29 cellular contexts compared by ENCODE assay signal in the genomic region with DNA sequence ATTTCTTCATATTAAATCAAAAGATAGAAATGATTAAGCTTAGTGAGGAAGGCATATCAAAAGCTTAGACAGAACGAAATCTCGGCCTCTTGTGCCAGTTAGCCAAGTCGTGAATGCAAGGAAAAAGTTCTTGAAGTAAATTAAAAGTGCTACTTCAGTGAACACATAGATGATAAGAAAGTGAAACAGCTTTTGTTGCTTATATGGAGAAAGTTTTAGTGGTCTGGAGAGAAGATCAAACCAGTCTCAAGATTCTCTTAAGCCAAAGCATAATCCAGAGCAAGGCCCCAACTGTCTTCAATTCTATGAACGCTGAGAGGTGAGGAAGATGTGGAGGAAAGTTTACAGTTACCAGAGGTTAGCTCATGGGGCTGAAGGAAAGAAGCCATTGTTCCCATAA.
"Had no signal": no experiment of that assay in that cellular context is flagged by ENCODE, and none has a peak within 500 bp of the region (broad histone marks: within the 10 kb centered on the region; RNA-seq: fewer than 3 reads in every experiment).

No MANE protein-coding gene starts in this region.

- H3K36me3 Mint-ChIP-seq: naive thymus-derived CD8-positive, alpha-beta T cell; natural killer cell treated with Interleukin-12 subunit alpha and Interleukin-12 subunit beta and Interleukin-15 and Interleukin-18, amount 100 ng/mL, for 72 hours; stimulated activated effector memory CD8-positive, alpha-beta T cell treated with anti-CD3 and anti-CD28 coated beads, Interleukin-12 subunit alpha, Interleukin-12 subunit beta, amount 100 ng/mL, for 72 hours had no signal

- DNase-seq: naive thymus-derived CD8-positive, alpha-beta T cell; occipital lobe; ovary; posterior cingulate gyrus; psoas muscle; right cardiac atrium; right lobe of liver; sigmoid colon; small intestine; stimulated activated CD4-positive, alpha-beta T cell treated with anti-CD3 and anti-CD28 coated beads, Interleukin-15, amount 100 ng/mL, for 24 hours; stimulated activated CD4-positive, alpha-beta T cell treated with anti-CD3 and anti-CD28 coated beads, Interleukin-2, amount 100 ng/mL, for 24 hours; stimulated activated CD4-positive, alpha-beta T cell treated with anti-CD3 and anti-CD28 coated beads, Interleukin-2, amount 100 ng/mL, for 48 hours; stimulated activated CD4-positive, alpha-beta T cell treated with anti-CD3 and anti-CD28 coated beads, Interleukin-4, amount 100 ng/mL, for 24 hours; stimulated activated naive CD4-positive, alpha-beta T cell; stimulated activated naive CD8-positive, alpha-beta T cell treated with anti-CD3 and anti-CD28 coated beads, Interleukin-15, amount 100 ng/mL, for 72 hours; stimulated activated naive CD8-positive, alpha-beta T cell treated with anti-CD3 and anti-CD28 coated beads, Interleukin-15, Interleukin-2, amounts not matched to agents 100 U/mL and 50 U/mL, for 24 hours; substantia nigra; testis; tibial artery; transverse colon; upper lobe of right lung; uterus had no signal

- H3K27me3 ChIP-seq: neural progenitor cell, ovary, right lobe of liver, sigmoid colon, suprapubic skin, testis, tibial artery, transverse colon, upper lobe of right lung, uterus had no signal

- H3K36me3 ChIP-seq: neural progenitor cell, ovary, right lobe of liver, sigmoid colon, suprapubic skin, tibial artery, transverse colon, upper lobe of right lung, uterus had no signal

- H3K9me3 ChIP-seq: ovary, psoas muscle, right lobe of liver, sigmoid colon, suprapubic skin, testis, tibial artery, transverse colon, upper lobe of right lung, uterus had no signal

- H3K27ac Mint-ChIP-seq: naive thymus-derived CD8-positive, alpha-beta T cell; natural killer cell treated with Interleukin-12 subunit alpha and Interleukin-12 subunit beta and Interleukin-15 and Interleukin-18, amount 100 ng/mL, for 72 hours; neural progenitor cell; progenitor cell of endocrine pancreas; stimulated activated effector memory CD8-positive, alpha-beta T cell treated with anti-CD3 and anti-CD28 coated beads, Interleukin-12 subunit alpha, Interleukin-12 subunit beta, amount 100 ng/mL, for 72 hours; stimulated activated naive CD8-positive, alpha-beta T cell treated with anti-CD3 and anti-CD28 coated beads, Interleukin-15, amount 100 ng/mL, for 72 hours; type B pancreatic cell had no signal

- ATAC-seq: naive thymus-derived CD8-positive, alpha-beta T cell; natural killer cell treated with Interleukin-12 subunit alpha and Interleukin-12 subunit beta and Interleukin-15 and Interleukin-18, amount 100 ng/mL, for 72 hours; psoas muscle; right cardiac atrium; right lobe of liver; stimulated activated effector memory CD8-positive, alpha-beta T cell treated with anti-CD3 and anti-CD28 coated beads, Interleukin-12 subunit alpha, Interleukin-12 subunit beta, amount 100 ng/mL, for 72 hours; stimulated activated naive CD8-positive, alpha-beta T cell treated with anti-CD3 and anti-CD28 coated beads, Interleukin-15, amount 100 ng/mL, for 72 hours; stimulated activated naive CD8-positive, alpha-beta T cell treated with anti-CD3 and anti-CD28 coated beads, Interleukin-15, Interleukin-2, amounts not matched to agents 100 U/mL and 50 U/mL, for 24 hours; upper lobe of right lung had no signal

- H3K4me1 Mint-ChIP-seq: naive thymus-derived CD8-positive, alpha-beta T cell; stimulated activated effector memory CD8-positive, alpha-beta T cell treated with anti-CD3 and anti-CD28 coated beads, Interleukin-12 subunit alpha, Interleukin-12 subunit beta, amount 100 ng/mL, for 72 hours; stimulated activated naive CD8-positive, alpha-beta T cell treated with anti-CD3 and anti-CD28 coated beads, Interleukin-15, amount 100 ng/mL, for 72 hours had no signal

- H3K4me3 ChIP-seq: neural progenitor cell, ovary, psoas muscle, right lobe of liver, sigmoid colon, suprapubic skin, testis, tibial artery, transverse colon, upper lobe of right lung, uterus had no signal

- H3K4me3 Mint-ChIP-seq: naive thymus-derived CD8-positive, alpha-beta T cell; natural killer cell treated with Interleukin-12 subunit alpha and Interleukin-12 subunit beta and Interleukin-15 and Interleukin-18, amount 100 ng/mL, for 72 hours; neural progenitor cell; stimulated activated effector memory CD8-positive, alpha-beta T cell treated with anti-CD3 and anti-CD28 coated beads, Interleukin-12 subunit alpha, Interleukin-12 subunit beta, amount 100 ng/mL, for 72 hours; stimulated activated naive CD8-positive, alpha-beta T cell treated with anti-CD3 and anti-CD28 coated beads, Interleukin-15, amount 100 ng/mL, for 72 hours; type B pancreatic cell had no signal

- H3K27ac ChIP-seq: neural progenitor cell, ovary, parathyroid adenoma, psoas muscle, right lobe of liver, sigmoid colon, suprapubic skin, testis, tibial artery, transverse colon, upper lobe of right lung, uterus had no signal

- FAIRE-seq: small intestine had no signal

- H3K9me3 Mint-ChIP-seq: natural killer cell treated with Interleukin-12 subunit alpha and Interleukin-12 subunit beta and Interleukin-15 and Interleukin-18, amount 100 ng/mL, for 72 hours; neural progenitor cell; stimulated activated naive CD8-positive, alpha-beta T cell treated with anti-CD3 and anti-CD28 coated beads, Interleukin-15, amount 100 ng/mL, for 72 hours; type B pancreatic cell had no signal

- H3K9ac ChIP-seq: neural progenitor cell, parathyroid adenoma had no signal

- H3K4me1 ChIP-seq: parathyroid adenoma, psoas muscle, suprapubic skin, testis, upper lobe of right lung, uterus had no signal

- H3K79me2 ChIP-seq: parathyroid adenoma had no signal

- H3K27me3 Mint-ChIP-seq: naive thymus-derived CD8-positive, alpha-beta T cell; natural killer cell treated with Interleukin-12 subunit alpha and Interleukin-12 subunit beta and Interleukin-15 and Interleukin-18, amount 100 ng/mL, for 72 hours; progenitor cell of endocrine pancreas; stimulated activated naive CD8-positive, alpha-beta T cell treated with anti-CD3 and anti-CD28 coated beads, Interleukin-15, amount 100 ng/mL, for 72 hours; type B pancreatic cell had no signal

- H3K4me2 ChIP-seq: neural progenitor cell had no signal

- H2AFZ ChIP-seq: neural progenitor cell, parathyroid adenoma had no signal
